Comparison of ENCODE assay signal across 26 cellular contexts in genomic region chr6:120122401-120122800, GRCh38.
"Had no signal": no experiment of that assay in that cellular context is flagged by ENCODE, and none has a peak within 500 bp of the region (broad histone marks: within the 10 kb centered on the region; RNA-seq: fewer than 3 reads in every experiment).

No MANE protein-coding gene starts in this region.

- H3K27ac ChIP-seq: epithelial cell of prostate, heart left ventricle, sigmoid colon, stomach, suprapubic skin, tibial nerve, VCaP had no signal

- H3K4me2 ChIP-seq: smooth muscle cell had no signal

- H3K36me3 Mint-ChIP-seq: activated naive CD4-positive, alpha-beta T cell treated with anti-CD3 and anti-CD28 coated beads, Interleukin-2, amount 10 ng/mL, durations not matched to agents 7 days and 5 days; mesothelial cell of epicardium; naive thymus-derived CD8-positive, alpha-beta T cell; stimulated activated memory B cell treated with anti-CD40 and anti-IgM and Interleukin-4, amounts not matched to agents 10 μg/mL and 1 μg/mL and 100 μg/mL, for 72 hours had no signal

- H3K27me3 ChIP-seq: heart left ventricle, sigmoid colon, stomach, suprapubic skin, tibial nerve had no signal

- DNase-seq: activated CD4-positive, alpha-beta memory T cell treated with anti-CD3 and anti-CD28 coated beads, Interleukin-2, amount 10 ng/mL, durations not matched to agents 7 days and 5 days; activated CD4-positive, alpha-beta T cell treated with anti-CD3 and anti-CD28 coated beads, Interleukin-2, amount 10 ng/mL, durations not matched to agents 24 days and 14 days; activated effector memory CD4-positive, alpha-beta T cell treated with anti-CD3 and anti-CD28 coated beads, Interleukin-2, amount 50 U/mL, for 16 hours; activated naive CD4-positive, alpha-beta T cell treated with anti-CD3 and anti-CD28 coated beads, Interleukin-2, amount 10 ng/mL, durations not matched to agents 7 days and 5 days; activated T-cell treated with anti-CD3 and anti-CD28 coated beads, Interleukin-2, amount 50 U/mL, for 72 hours; amygdala; cerebellar nuclear complex; cortex of kidney; endodermal cell; heart left ventricle; left ventricle myocardium superior; mammary epithelial cell; naive thymus-derived CD8-positive, alpha-beta T cell; retina; sigmoid colon; stimulated activated CD4-positive, alpha-beta T cell treated with anti-CD3 and anti-CD28 coated beads, Interleukin-15, amount 100 ng/mL, for 24 hours; stomach had no signal

- H3K4me1 ChIP-seq: heart left ventricle, sigmoid colon, stomach, suprapubic skin, tibial nerve had no signal

- H3K4me3 ChIP-seq: heart left ventricle, sigmoid colon, smooth muscle cell, stomach, suprapubic skin, tibial nerve had no signal

- H3K27ac Mint-ChIP-seq: activated CD4-positive, alpha-beta memory T cell treated with anti-CD3 and anti-CD28 coated beads, Interleukin-2, amount 10 ng/mL, durations not matched to agents 7 days and 5 days; activated CD4-positive, alpha-beta T cell treated with anti-CD3 and anti-CD28 coated beads, Interleukin-2, amount 10 ng/mL, durations not matched to agents 24 days and 14 days; activated naive CD4-positive, alpha-beta T cell treated with anti-CD3 and anti-CD28 coated beads, Interleukin-2, amount 10 ng/mL, durations not matched to agents 7 days and 5 days; activated T-cell treated with anti-CD3 and anti-CD28 coated beads, Interleukin-2, amount 50 U/mL, for 72 hours; endodermal cell; mesothelial cell of epicardium; naive thymus-derived CD8-positive, alpha-beta T cell; progenitor cell of endocrine pancreas; stimulated activated memory B cell treated with anti-CD40 and anti-IgM and Interleukin-4, amounts not matched to agents 10 μg/mL and 1 μg/mL and 100 μg/mL, for 72 hours had no signal

- H3K36me3 ChIP-seq: heart left ventricle, sigmoid colon, stomach, suprapubic skin, tibial nerve had no signal

- ATAC-seq: activated CD4-positive, CD25-positive, alpha-beta regulatory T cell treated with anti-CD3 and anti-CD28 coated beads, Interleukin-2, amount 50 U/mL, for 24 hours; activated T-cell treated with anti-CD3 and anti-CD28 coated beads, Interleukin-2, amount 50 U/mL, for 72 hours; left ventricle myocardium superior; naive thymus-derived CD8-positive, alpha-beta T cell; stimulated activated memory B cell treated with anti-CD40 and anti-IgM and Interleukin-4, amounts not matched to agents 10 μg/mL and 1 μg/mL and 100 μg/mL, for 72 hours had no signal

- H3K9me3 Mint-ChIP-seq: activated CD4-positive, alpha-beta T cell treated with anti-CD3 and anti-CD28 coated beads, Interleukin-2, amount 10 ng/mL, durations not matched to agents 24 days and 14 days; activated naive CD4-positive, alpha-beta T cell treated with anti-CD3 and anti-CD28 coated beads, Interleukin-2, amount 10 ng/mL, durations not matched to agents 7 days and 5 days; endodermal cell had no signal

- H3K4me1 Mint-ChIP-seq: activated CD4-positive, alpha-beta memory T cell treated with anti-CD3 and anti-CD28 coated beads, Interleukin-2, amount 10 ng/mL, durations not matched to agents 7 days and 5 days; activated CD4-positive, alpha-beta T cell treated with anti-CD3 and anti-CD28 coated beads, Interleukin-2, amount 10 ng/mL, durations not matched to agents 24 days and 14 days; activated naive CD4-positive, alpha-beta T cell treated with anti-CD3 and anti-CD28 coated beads, Interleukin-2, amount 10 ng/mL, durations not matched to agents 7 days and 5 days; endodermal cell; mesothelial cell of epicardium had no signal

- H3K9me3 ChIP-seq: heart left ventricle, sigmoid colon, stomach, suprapubic skin, tibial nerve had no signal

- H3K4me3 Mint-ChIP-seq: activated CD4-positive, alpha-beta memory T cell treated with anti-CD3 and anti-CD28 coated beads, Interleukin-2, amount 10 ng/mL, durations not matched to agents 7 days and 5 days; activated CD4-positive, alpha-beta T cell treated with anti-CD3 and anti-CD28 coated beads, Interleukin-2, amount 10 ng/mL, durations not matched to agents 24 days and 14 days; activated naive CD4-positive, alpha-beta T cell treated with anti-CD3 and anti-CD28 coated beads, Interleukin-2, amount 10 ng/mL, durations not matched to agents 7 days and 5 days; activated T-cell treated with anti-CD3 and anti-CD28 coated beads, Interleukin-2, amount 50 U/mL, for 72 hours; endodermal cell; mesothelial cell of epicardium; naive thymus-derived CD8-positive, alpha-beta T cell; stimulated activated memory B cell treated with anti-CD40 and anti-IgM and Interleukin-4, amounts not matched to agents 10 μg/mL and 1 μg/mL and 100 μg/mL, for 72 hours had no signal

- H3K27me3 Mint-ChIP-seq: activated CD4-positive, alpha-beta memory T cell treated with anti-CD3 and anti-CD28 coated beads, Interleukin-2, amount 10 ng/mL, durations not matched to agents 7 days and 5 days; activated CD4-positive, alpha-beta T cell treated with anti-CD3 and anti-CD28 coated beads, Interleukin-2, amount 10 ng/mL, durations not matched to agents 24 days and 14 days; activated naive CD4-positive, alpha-beta T cell treated with anti-CD3 and anti-CD28 coated beads, Interleukin-2, amount 10 ng/mL, durations not matched to agents 7 days and 5 days; progenitor cell of endocrine pancreas; stimulated activated memory B cell treated with anti-CD40 and anti-IgM and Interleukin-4, amounts not matched to agents 10 μg/mL and 1 μg/mL and 100 μg/mL, for 72 hours had no signal
